In the genomic region with DNA sequence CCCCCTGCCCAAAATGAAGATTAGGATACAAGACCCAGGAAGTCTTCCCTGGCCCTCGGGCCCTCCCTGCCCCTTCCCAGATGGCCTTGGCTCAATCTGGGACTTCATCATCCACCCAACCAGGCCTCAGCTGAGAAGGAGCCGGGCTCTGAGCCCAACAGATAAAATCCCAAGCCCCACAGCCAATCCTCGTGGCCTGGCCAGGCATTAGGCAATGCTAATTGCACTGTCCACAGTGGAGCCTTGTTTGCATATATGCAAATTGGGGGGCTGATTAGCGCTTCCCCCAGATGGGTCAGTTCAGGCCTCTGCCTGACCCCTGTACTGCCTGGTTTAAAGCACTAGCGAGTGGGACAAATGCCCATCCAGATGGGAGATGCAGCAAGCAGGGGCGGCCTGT, we compare ENCODE assay signal across 27 cellular contexts. TPM values are rescaled to one million over a fixed set of nuclear protein-coding genes. Genes with fewer than 3 reads are reported as not detected.
"Had no signal": no experiment of that assay in that cellular context is flagged by ENCODE, and none has a peak within 500 bp of the region (broad histone marks: within the 10 kb centered on the region; RNA-seq: fewer than 3 reads in every experiment).

No MANE protein-coding gene starts in this region.

- H3K27ac ChIP-seq: RWPE1, SJCRH30 had no signal

- DNase-seq: activated CD4-positive, alpha-beta T cell treated with anti-CD3 and anti-CD28 coated beads for 48 hours; activated CD4-positive, alpha-beta T cell treated with anti-CD3 and anti-CD28 coated beads, Interleukin-2, amount 50 U/mL, for 4 hours; activated CD4-positive, CD25-positive, alpha-beta regulatory T cell treated with anti-CD3 and anti-CD28 coated beads, Interleukin-2, amount 50 U/mL, for 72 hours; activated CD8-positive, alpha-beta memory T cell treated with anti-CD3 and anti-CD28 coated beads, Interleukin-2, amount 10 ng/mL, durations not matched to agents 7 days and 5 days; activated CD8-positive, alpha-beta T cell treated with anti-CD3 and anti-CD28 coated beads, Interleukin-2, amount 10 ng/mL, durations not matched to agents 7 days and 5 days; activated effector memory CD4-positive, alpha-beta T cell treated with anti-CD3 and anti-CD28 coated beads, Interleukin-2, amount 50 U/mL, for 16 hours; activated naive CD4-positive, alpha-beta T cell treated with Interleukin-2 at 50 U/mL for 16 hours; activated naive CD8-positive, alpha-beta T cell treated with anti-CD3 and anti-CD28 coated beads, Interleukin-2, amount 50 U/mL, for 24 hours; activated T-cell treated with anti-CD3 and anti-CD28 coated beads, Interleukin-2, amount 50 U/mL, for 24 hours; NCI-H1048; NCI-H1417; NCI-H1930; NCI-H2171; NCI-H2227 treated with DMSO at 0.1 percent for 48 hours; NCI-H526; NCI-H774; NK-92 treated with Interleukin-12 subunit alpha and Interleukin-12 subunit beta, amount 100 ng/mL, for 24 hours; OCI-M1; Right ventricle myocardium superior; SJCRH30 had no signal

- H3K4me3 ChIP-seq: SJCRH30 had no signal

- H3K36me3 ChIP-seq: SJCRH30 had no signal

- H3K9me3 ChIP-seq: SJCRH30 had no signal

RNA-seq across cellular contexts. Expression of a gene that starts 34.9 kb away (rescaled TPM):
- total RNA-seq: activated CD8-positive, alpha-beta memory T cell treated with anti-CD3 and anti-CD28 coated beads, Interleukin-2, amount 10 ng/mL, durations not matched to agents 7 days and 5 days; activated CD8-positive, alpha-beta T cell treated with anti-CD3 and anti-CD28 coated beads, Interleukin-2, amount 10 ng/mL, durations not matched to agents 7 days and 5 days; activated naive CD4-positive, alpha-beta T cell treated with anti-CD3 and anti-CD28 coated beads, Interleukin-2, amount 50 U/mL, for 72 hours; activated T-helper 1 cell treated with anti-CD3 and anti-CD28 coated beads, Interleukin-12 subunit alpha, Interleukin-12 subunit beta, Interleukin-2, Interleukin-4 antibody, amounts not matched to agents 30 ng/mL and 10 ng/mL and 1 ng/mL, durations not matched to agents 14 hours and 24 hours and 36 hours; astrocyte; LHCN-M2; M059J; NCI-H460; SJCRH30 had no signal
